Comparison of ENCODE assay signal across 26 cellular contexts in genomic region chr2:188561473-188561979, GRCh38.
"Had no signal": no experiment of that assay in that cellular context is flagged by ENCODE, and none has a peak within 500 bp of the region (broad histone marks: within the 10 kb centered on the region; RNA-seq: fewer than 3 reads in every experiment).

No MANE protein-coding gene starts in this region.

- H2AFZ ChIP-seq: hepatocyte, neural progenitor cell, parathyroid adenoma had no signal

- H3K9ac ChIP-seq: neural progenitor cell, parathyroid adenoma had no signal

- H3K27me3 ChIP-seq: hepatocyte, neural progenitor cell, neutrophil, right atrium auricular region, right lobe of liver, spleen, suprapubic skin, tibial artery, uterus had no signal

- H3K4me1 ChIP-seq: left ventricle myocardium inferior, neural progenitor cell, parathyroid adenoma, right atrium auricular region, right lobe of liver, spleen, suprapubic skin, tibial artery, uterus had no signal

- H3K4me2 ChIP-seq: hepatocyte, neural progenitor cell had no signal

- H3K36me3 Mint-ChIP-seq: stimulated activated memory B cell treated with anti-CD40 and anti-IgM and Interleukin-4, amounts not matched to agents 10 μg/mL and 1 μg/mL and 100 μg/mL, for 72 hours had no signal

- H3K27ac Mint-ChIP-seq: mesothelial cell of epicardium; naive B cell; natural killer cell; nephron progenitor cell; neural progenitor cell; progenitor cell of endocrine pancreas; stimulated activated memory B cell treated with anti-CD40 and anti-IgM and Interleukin-4, amounts not matched to agents 10 μg/mL and 1 μg/mL and 100 μg/mL, for 72 hours had no signal

- H3K79me2 ChIP-seq: hepatocyte, parathyroid adenoma had no signal

- H3K9me3 ChIP-seq: neutrophil, right lobe of liver, suprapubic skin, thoracic aorta had no signal

- H3K4me1 Mint-ChIP-seq: mesothelial cell of epicardium; naive B cell; natural killer cell; nephron progenitor cell; neural progenitor cell; stimulated activated memory B cell treated with anti-CD40 and anti-IgM and Interleukin-4, amounts not matched to agents 10 μg/mL and 1 μg/mL and 100 μg/mL, for 72 hours had no signal

- H3K4me3 Mint-ChIP-seq: mesothelial cell of epicardium; naive B cell; natural killer cell; nephron progenitor cell; neural progenitor cell; stimulated activated memory B cell treated with anti-CD40 and anti-IgM and Interleukin-4, amounts not matched to agents 10 μg/mL and 1 μg/mL and 100 μg/mL, for 72 hours had no signal

- H3K36me3 ChIP-seq: left ventricle myocardium inferior, neutrophil, right atrium auricular region, right lobe of liver, spleen, suprapubic skin, thoracic aorta, uterus had no signal

- H3K4me3 ChIP-seq: hepatocyte, left ventricle myocardium inferior, lung, neural progenitor cell, right atrium auricular region, right lobe of liver, spleen, suprapubic skin, thoracic aorta, tibial artery, uterus had no signal

- H3K27ac ChIP-seq: hepatocyte, left ventricle myocardium inferior, neural progenitor cell, neutrophil, parathyroid adenoma, right atrium auricular region, right lobe of liver, spleen, suprapubic skin, thoracic aorta, tibial artery, uterus had no signal

- DNase-seq: islet precursor cell; left ventricle myocardium inferior; mesendoderm; naive B cell; natural killer cell; nephron progenitor cell; occipital lobe; right lobe of liver; small intestine; spleen; stimulated activated CD4-positive, alpha-beta T cell treated with anti-CD3 and anti-CD28 coated beads, Interleukin-4, amount 100 ng/mL, for 24 hours; stimulated activated naive CD4-positive, alpha-beta T cell treated with Interleukin-2 at 50 U/mL for 16 hours; tibial artery; trophoblast cell; uterus had no signal

- ATAC-seq: natural killer cell; stimulated activated memory B cell treated with anti-CD40 and anti-IgM and Interleukin-4, amounts not matched to agents 10 μg/mL and 1 μg/mL and 100 μg/mL, for 72 hours had no signal

- H3K27me3 Mint-ChIP-seq: naive B cell; progenitor cell of endocrine pancreas; stimulated activated memory B cell treated with anti-CD40 and anti-IgM and Interleukin-4, amounts not matched to agents 10 μg/mL and 1 μg/mL and 100 μg/mL, for 72 hours had no signal

- FAIRE-seq: small intestine had no signal
